27 cellular contexts compared by ENCODE assay signal in the genomic region with DNA sequence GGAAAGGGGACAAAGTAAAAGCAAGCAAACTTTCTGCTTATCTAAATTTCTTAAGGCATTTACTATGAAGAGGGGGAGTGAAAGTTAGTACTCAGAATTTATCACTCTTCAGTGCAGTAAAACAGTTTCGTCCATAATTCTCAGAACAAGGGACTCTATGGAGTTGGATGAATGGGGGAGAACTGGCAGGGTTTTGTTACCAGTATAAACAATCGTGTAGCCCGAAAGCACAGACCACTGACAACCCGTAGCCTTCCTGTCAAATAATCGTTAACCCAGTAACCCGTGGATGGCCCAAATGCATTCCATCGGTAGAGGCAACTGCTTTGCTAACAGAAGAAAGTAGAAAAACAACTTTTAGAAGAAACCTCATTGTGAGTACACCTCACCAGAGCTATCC.
"Had no signal": no experiment of that assay in that cellular context is flagged by ENCODE, and none has a peak within 500 bp of the region (broad histone marks: within the 10 kb centered on the region; RNA-seq: fewer than 3 reads in every experiment).

No MANE protein-coding gene starts in this region.

- H3K27ac ChIP-seq: colonic mucosa, epithelial cell of prostate, esophagus squamous epithelium, gastrocnemius medialis, heart right ventricle, left lung, lower lobe of right lung had no signal

- H3K4me3 ChIP-seq: colonic mucosa, esophagus squamous epithelium, gastrocnemius medialis, heart right ventricle, left lung, lower lobe of right lung, mucosa of descending colon had no signal

- H3K4me1 Mint-ChIP-seq: mesothelial cell of epicardium had no signal

- H3K27ac Mint-ChIP-seq: dendritic cell treated with granulocyte-macrophage colony-stimulating factor and Interleukin-4, amounts not matched to agents 40 ng/mL and 50 ng/mL, for 4 days; effector memory CD8-positive, alpha-beta T cell; endodermal cell; mesothelial cell of epicardium had no signal

- H3K4me3 Mint-ChIP-seq: dendritic cell treated with granulocyte-macrophage colony-stimulating factor and Interleukin-4, amounts not matched to agents 40 ng/mL and 50 ng/mL, for 4 days; effector memory CD8-positive, alpha-beta T cell; endodermal cell; mesothelial cell of epicardium had no signal

- DNase-seq: colonic mucosa; cortex of kidney; effector CD8-positive, alpha-beta T cell; effector memory CD8-positive, alpha-beta T cell; endodermal cell; erythroblast; esophagus squamous epithelium; foreskin fibroblast; foreskin melanocyte; gastrocnemius medialis; glutamatergic neuron; head of caudate nucleus; heart right ventricle; hippocampal formation; left cardiac atrium; left lung; left ventricle myocardium superior; lower lobe of right lung; mesenchymal stem cell; mucosa of descending colon had no signal

- H3K27me3 ChIP-seq: colonic mucosa, esophagus squamous epithelium, gastrocnemius medialis, heart right ventricle, left lung had no signal

- H3K9me3 ChIP-seq: colonic mucosa, esophagus squamous epithelium, gastrocnemius medialis, lower lobe of right lung had no signal

- H3K36me3 Mint-ChIP-seq: mesothelial cell of epicardium had no signal

- H3K27me3 Mint-ChIP-seq: dendritic cell treated with granulocyte-macrophage colony-stimulating factor and Interleukin-4, amounts not matched to agents 40 ng/mL and 50 ng/mL, for 4 days; effector memory CD8-positive, alpha-beta T cell had no signal

- ATAC-seq: effector memory CD8-positive, alpha-beta T cell; esophagus mucosa; gastrocnemius medialis; heart right ventricle; left cardiac atrium; left lung; left ventricle myocardium superior; lower lobe of right lung; mucosa of descending colon had no signal

- H3K4me1 ChIP-seq: colonic mucosa, esophagus squamous epithelium, gastrocnemius medialis, heart right ventricle, left lung, lower lobe of right lung had no signal

- H3K36me3 ChIP-seq: colonic mucosa, esophagus squamous epithelium, gastrocnemius medialis, heart right ventricle, left lung, lower lobe of right lung had no signal

- FAIRE-seq: endometrium, islet of Langerhans, keratinocyte had no signal
